1 cellular context compared by ENCODE assay signal in genomic region chr9:124360277-124360676, GRCh38.
A peak's percentile ranks its signal among the peaks of the same experiment; 100 is the strongest.
TF ChIP-seq lines count a peak whose summit lies in the region.

No MANE protein-coding gene starts in this region.

TF ChIP-seq in K562, 482 proteins besides CTCF, POLR2A, EP300 and RAD21:
- TF ChIP-seq CBFA2T3 (IDR thresholded peaks at IDR 0.05) (0 out of 2 replicates have a peak, but pooled peaks have one; percentile 17), CBFA2T2 (conservative IDR thresholded peaks at IDR 0.05) (0 out of 2 replicates have a peak, but pooled peaks have one; percentile 16), ELF4 (CRISPR knock-in tag; IDR thresholded peaks at IDR 0.05) (no peak)
